10 cellular contexts compared by ENCODE assay signal in genomic region chr9:121372239-121372562, GRCh38. TPM values are rescaled to one million over a fixed set of nuclear protein-coding genes. Genes with fewer than 3 reads are reported as not detected.
DNase-seq lines count a peak whose midpoint lies in the region; ATAC-seq and TF ChIP-seq lines count a peak whose summit lies in the region.
"Had no signal": no experiment of that assay in that cellular context is flagged by ENCODE, and none has a peak within 500 bp of the region (broad histone marks: within the 10 kb centered on the region; RNA-seq: fewer than 3 reads in every experiment).

No MANE protein-coding gene starts in this region.

- H3K4me1 Mint-ChIP-seq in osteocyte (ENCODE audit: unreplicated experiment) (peaks cover 49% of the 10 kb centered on the region), GM23338 (peaks cover 20% of the 10 kb centered on the region)

- H3K9me3 Mint-ChIP-seq in osteocyte (ENCODE audit: unreplicated experiment) (no peaks in the 10 kb centered on the region), GM23338 (peaks cover 8% of the 10 kb centered on the region)

- no peaks in the 10 kb centered on the region for H3K9me2 ChIP-seq in GM23338 (ENCODE audit: insufficient read depth)

- WGBS in heart left ventricle, 4 donors, result 86 to 91% (median 89%) methylated on average over 4 of the region's 4 CpGs

- H3K4me3 Mint-ChIP-seq in osteocyte (ENCODE audit: unreplicated experiment), result no peak overlapping the region
- no peak overlapping the region for H3K4me3 Mint-ChIP-seq in GM23338

- H3K4me1 ChIP-seq in heart left ventricle (peaks cover 4 to 64% (median 50%) of the 10 kb centered on the region in 12 donors), uterus (peaks cover 3 to 5% of the 10 kb centered on the region in 2 donors), GM23338 (ENCODE audit: insufficient read depth) (peaks cover 16% of the 10 kb centered on the region)
- peaks cover 7% of the 10 kb centered on the region for H3K4me1 ChIP-seq in effector memory CD4-positive, alpha-beta T cell (ENCODE audit: control insufficient read depth, insufficient read depth, low read length, poor library complexity, severe bottlenecking)

- H3K27me3 Mint-ChIP-seq in osteocyte (ENCODE audit: unreplicated experiment) (no peaks in the 10 kb centered on the region), GM23338 (ENCODE audit: insufficient read depth, low read depth, poor library complexity) (peaks cover 31% of the 10 kb centered on the region)

- H3F3A ChIP-seq in GM23338 (replicated peaks; ENCODE audit: low read depth), result no peaks in the 10 kb centered on the region

- H3K4me2 ChIP-seq in GM23338, result no peak overlapping the region

- H3K9me3 ChIP-seq in heart left ventricle, result no peaks in the 10 kb centered on the region
- H3K9me3 ChIP-seq in uterus, result no peaks in the 10 kb centered on the region
- H3K9me3 ChIP-seq in effector memory CD4-positive, alpha-beta T cell (ENCODE audit: control insufficient read depth, low read length), result no peaks in the 10 kb centered on the region

- DNase-seq in heart left ventricle, result no peak
- no peak for DNase-seq in left cardiac atrium
- no peak for DNase-seq in epithelial cell of prostate (ENCODE audit: low read depth, low spot score)
- DNase-seq in osteocyte (ENCODE audit: extremely low spot score, unreplicated experiment), result no peak
- DNase-seq in uterus, result no peak
- no peak for DNase-seq in GM23338 (ENCODE audit: low spot score)
- DNase-seq in NCI-H2227 treated with DMSO at 0.1 percent for 48 hours (lab: John Stamatoyannopoulos, UW), result no peak
- DNase-seq in effector memory CD4-positive, alpha-beta T cell, result no peak
- DNase-seq: NCI-H524, SHP77 treated with DMSO at 0.1 percent for 48 hours had no signal

- no peaks in the 10 kb centered on the region for H3K27me3 ChIP-seq in heart left ventricle
- no peaks in the 10 kb centered on the region for H3K27me3 ChIP-seq in uterus
- peaks cover 10% of the 10 kb centered on the region for H3K27me3 ChIP-seq in GM23338 (ENCODE audit: insufficient read depth)
- no peaks in the 10 kb centered on the region for H3K27me3 ChIP-seq in effector memory CD4-positive, alpha-beta T cell (replicated peaks; ENCODE audit: control insufficient read depth, insufficient read depth, low read length, poor library complexity, severe bottlenecking)

- ATAC-seq in heart left ventricle (no peak), left cardiac atrium (no peak), GM23338 (no peak)

- no peaks in the 10 kb centered on the region for H3K36me3 Mint-ChIP-seq in osteocyte (ENCODE audit: unreplicated experiment)
- H3K36me3 Mint-ChIP-seq in GM23338 (ENCODE audit: low read depth), result peaks cover 5% of the 10 kb centered on the region; the same call in 2 of the 3 replicates

- H3K36me3 ChIP-seq in heart left ventricle (no peaks in the 10 kb centered on the region), uterus (no peaks in the 10 kb centered on the region), GM23338 (ENCODE audit: insufficient read depth) (no peaks in the 10 kb centered on the region)
- no peaks in the 10 kb centered on the region for H3K36me3 ChIP-seq in effector memory CD4-positive, alpha-beta T cell (ENCODE audit: control insufficient read depth, insufficient read depth, low read length)

- H3K79me2 ChIP-seq in GM23338 (replicated peaks; ENCODE audit: insufficient read depth), result no peaks in the 10 kb centered on the region

- H2AFZ ChIP-seq in GM23338, result no peak overlapping the region

- TF ChIP-seq POLR2A in heart left ventricle (IDR thresholded peaks at IDR 0.05), result no peak
- no peak for TF ChIP-seq POLR2A in uterus (IDR thresholded peaks at IDR 0.05)

- H3K27ac ChIP-seq in heart left ventricle (peak overlapping the region; percentile 43 to 99 (median 96)), epithelial cell of prostate (peak overlapping the region; percentile 97), uterus (peak overlapping the region; percentile 97 to 98), GM23338 (ENCODE audit: low read depth) (no peak overlapping the region)
- no peak overlapping the region for H3K27ac ChIP-seq in effector memory CD4-positive, alpha-beta T cell (ENCODE audit: insufficient read depth, low read length, poor library complexity, severe bottlenecking)

- no peaks in the 10 kb centered on the region for H4K20me1 ChIP-seq in GM23338 (replicated peaks; ENCODE audit: insufficient read depth)

- H3K4me3 ChIP-seq in heart left ventricle (no peak overlapping the region), uterus (no peak overlapping the region), GM23338 (no peak overlapping the region)
- H3K4me3 ChIP-seq in effector memory CD4-positive, alpha-beta T cell (ENCODE audit: insufficient read depth, low read depth, low read length, poor library complexity, severe bottlenecking), result no peak overlapping the region

- TF ChIP-seq CTCF in heart left ventricle (IDR thresholded peaks at IDR 0.05), result no peak
- no peak for TF ChIP-seq CTCF in osteocyte (IDR thresholded peaks at IDR 0.05)
- TF ChIP-seq CTCF in uterus (IDR thresholded peaks at IDR 0.05), result no peak
- no peak for TF ChIP-seq CTCF in GM23338 (conservative IDR thresholded peaks at IDR 0.05; ENCODE audit: low read depth in 2 of 2)

- peak overlapping the region; percentile 0 for H3K27ac Mint-ChIP-seq in osteocyte (ENCODE audit: unreplicated experiment)
- no peak overlapping the region for H3K27ac Mint-ChIP-seq in GM23338

- intact Hi-C loops in heart left ventricle (cut with DNase I) (loop anchor here in 5 of 10 donors (2.0 to 5.0 kb wide), 3 partner anchors 51 to 95 kb away; no protein-coding TSS in a partner anchor), left cardiac atrium (cut with DNase I) (loop anchor here in 1 of 2 donors (10.0 kb wide), 1 partner anchor 167 kb away; the partner anchor contains the start of gene RAB14), uterus (cut with DNase I; ENCODE audit: low total_unique reads) (loop anchor here (10.0 kb wide), 1 partner anchor 47 kb away; no protein-coding TSS in a partner anchor)

TF ChIP-seq in GM23338, 12 proteins besides CTCF, POLR2A, EP300 and RAD21 (continues in another document):
- no peak for TF ChIP-seq EZH2phosphoT487 (IDR thresholded peaks at IDR 0.05; ENCODE audit: unreplicated experiment)
- TF ChIP-seq ZNF331 (CRISPR knock-in tag; IDR thresholded peaks at IDR 0.05; ENCODE audit: low read depth), result no peak
- TF ChIP-seq REST (IDR thresholded peaks at IDR 0.05; ENCODE audit: unreplicated experiment), result no peak

RNA-seq across cellular contexts. Expression of gene STOM, which starts 2.2 kb away (rescaled TPM):
- total RNA-seq in heart left ventricle, result 100 to 1,000 TPM; 125 to 239 (median 154) TPM
- 100 to 1,000 TPM; 129 to 148 TPM for polyA plus RNA-seq in heart left ventricle
- 100 to 1,000 TPM; 194 to 326 TPM for total RNA-seq in left cardiac atrium
- 51.0 and 53.2 TPM in 2 replicates for total RNA-seq in osteocyte
- total RNA-seq in uterus, result 100 to 1,000 TPM; 143 to 299 (median 158) TPM
- 51.1 and 61.0 TPM in 2 replicates for total RNA-seq in GM23338 (2014; rRNA removed; shearing (Covaris generic))
- 29.4 and 30.4 TPM in 2 replicates for polyA plus RNA-seq in GM23338 (2016; fragmentation: Nextera tagmentation; extraction: Ambion mirVana)

Comparison
In these comparisons a context has a peak if more than half of its experiments do, and no peak if none do; other contexts are left out.
1. H3K27ac ChIP-seq: peak in heart left ventricle (12 of 12), epithelial cell of prostate (single experiment) and uterus (2 of 2); none in GM23338 (single experiment) and effector memory CD4-positive, alpha-beta T cell (single experiment).